Comparison of ENCODE assay signal across 16 cellular contexts in the genomic region with DNA sequence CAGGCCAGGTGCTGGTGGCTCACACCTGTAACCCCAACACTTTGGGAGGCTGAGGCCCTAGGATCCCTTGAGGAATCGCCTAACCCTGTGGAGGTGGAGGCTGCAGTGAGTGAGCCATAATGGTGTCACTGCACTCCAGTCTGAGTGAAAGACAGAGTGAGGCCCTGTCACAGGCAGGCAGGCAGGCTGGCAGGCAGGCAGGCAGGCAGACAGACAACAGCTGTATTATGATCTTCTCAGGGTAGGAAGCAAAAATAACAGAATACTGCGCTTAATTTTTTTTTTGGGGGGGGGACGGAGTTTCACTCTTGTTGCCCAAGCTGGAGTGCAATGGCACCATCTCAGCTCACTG.
DNase-seq lines count a peak whose midpoint lies in the region; TF ChIP-seq lines count a peak whose summit lies in the region.
"Had no signal": no experiment of that assay in that cellular context is flagged by ENCODE, and none has a peak within 500 bp of the region (broad histone marks: within the 10 kb centered on the region; RNA-seq: fewer than 3 reads in every experiment).

No MANE protein-coding gene starts in this region.

- H2BK12ac ChIP-seq in trophoblast cell (ENCODE audit: low read length), result no peak overlapping the region

- no peak overlapping the region for H3K4me2 ChIP-seq in trophoblast cell (ENCODE audit: low read length)

- H3K27me3 Mint-ChIP-seq in endothelial cell (ENCODE audit: unreplicated experiment), result peaks cover 40% of the 10 kb centered on the region
- H3K27me3 Mint-ChIP-seq: CD4-positive, alpha-beta memory T cell had no signal

- peak overlapping the region; percentile 79 for H3K4me3 Mint-ChIP-seq in endothelial cell (ENCODE audit: unreplicated experiment)
- H3K4me3 Mint-ChIP-seq: CD4-positive, alpha-beta memory T cell had no signal

- H4K8ac ChIP-seq in trophoblast cell (ENCODE audit: low read depth, low read length), result no peak overlapping the region

- no peaks in the 10 kb centered on the region for H3K79me2 ChIP-seq in trophoblast cell (ENCODE audit: control insufficient read depth, insufficient read depth, low read length, poor library complexity)

- no peaks in the 10 kb centered on the region for H3K27me3 ChIP-seq in trophoblast cell (ENCODE audit: insufficient read depth, low read length)

- H3K18ac ChIP-seq in trophoblast cell (ENCODE audit: low read length), result no peak overlapping the region

- no peak overlapping the region for H2AFZ ChIP-seq in trophoblast cell (ENCODE audit: insufficient read depth, low read length, poor library complexity)
- H2AFZ ChIP-seq: GM23248 had no signal

- no peak overlapping the region for H2AK5ac ChIP-seq in trophoblast cell (ENCODE audit: low read length)

- peaks cover 32% of the 10 kb centered on the region for H3K36me3 Mint-ChIP-seq in endothelial cell (ENCODE audit: low read depth, unreplicated experiment)

- H3K36me3 ChIP-seq in trophoblast cell (ENCODE audit: control insufficient read depth in 1 of 2, insufficient read depth in 2 of 2, low read length in 2 of 2), result no peaks in the 10 kb centered on the region

- H2BK5ac ChIP-seq in trophoblast cell (ENCODE audit: low read depth, low read length, poor library complexity), result no peak overlapping the region

- H3K4me3 ChIP-seq in trophoblast cell (ENCODE audit: low read depth, low read length), result peak overlapping the region; percentile 54
- H3K4me3 ChIP-seq: GM23248 had no signal

- no peaks in the 10 kb centered on the region for H3K4me1 ChIP-seq in trophoblast cell (ENCODE audit: control insufficient read depth in 1 of 2, insufficient read depth in 2 of 2, low read length in 2 of 2)

- H3K27ac ChIP-seq in trophoblast cell (ENCODE audit: low read depth, low read length), result no peak overlapping the region
- H3K27ac ChIP-seq: GM23248 had no signal

- H4K12ac ChIP-seq in trophoblast cell (ENCODE audit: low read depth, low read length), result no peak overlapping the region

- no CpG with 5 or more reads among the region's 3 CpGs for WGBS in trophoblast cell (ENCODE audit: extremely low coverage, insufficient coverage, insufficient read length)

- H3K14ac ChIP-seq in trophoblast cell (ENCODE audit: low read length), result no peak overlapping the region

- H3K4me1 Mint-ChIP-seq in endothelial cell (ENCODE audit: unreplicated experiment), result no peaks in the 10 kb centered on the region

- peak overlapping the region; percentile 52 for H3K27ac Mint-ChIP-seq in endothelial cell (ENCODE audit: unreplicated experiment)
- H3K27ac Mint-ChIP-seq: CD4-positive, alpha-beta memory T cell had no signal

- peaks cover 63% of the 10 kb centered on the region for H3K9me3 Mint-ChIP-seq in endothelial cell (ENCODE audit: unreplicated experiment)

- DNase-seq in endothelial cell (ENCODE audit: low spot score) (no peak), trophoblast cell (no peak), ureter (ENCODE audit: low spot score) (peak; percentile 34), NCI-H510A treated with DMSO at 0.1 percent for 48 hours (lab: John Stamatoyannopoulos, UW) (no peak), NCI-H2081 (lab: John Stamatoyannopoulos, UW) (no peak)
- DNase-seq in stimulated activated CD8-positive, alpha-beta memory T cell treated with anti-CD3 and anti-CD28 coated beads, Interleukin-4, amount 100 ng/mL, for 48 hours, result no peak
- DNase-seq: C1 segment of cervical spinal cord; Calu3; CD4-positive, alpha-beta memory T cell; COR-L47; DMS53; DMS79 treated with DMSO at 0.1 percent for 48 hours; GF-D8; GM23248; H7; HCEC 1CT had no signal

- H3K9me3 ChIP-seq in trophoblast cell (ENCODE audit: insufficient read depth, low read depth, low read length), result peaks cover 60% of the 10 kb centered on the region

- TF ChIP-seq CTCF in endothelial cell (IDR thresholded peaks at IDR 0.05; ENCODE audit: unreplicated experiment), result no peak

- H2BK120ac ChIP-seq in trophoblast cell (ENCODE audit: insufficient read depth, low read length, poor library complexity), result no peak overlapping the region

- no peak overlapping the region for H4K91ac ChIP-seq in trophoblast cell (ENCODE audit: low read depth, low read length)

- no peak overlapping the region for H3K23ac ChIP-seq in trophoblast cell (ENCODE audit: low read length)

- H3K4ac ChIP-seq in trophoblast cell (ENCODE audit: low read depth, low read length), result no peak overlapping the region

- no peak overlapping the region for H3K9ac ChIP-seq in trophoblast cell (ENCODE audit: low read length)
- H3K9ac ChIP-seq: GM23248 had no signal

- H3K79me1 ChIP-seq in trophoblast cell (ENCODE audit: low read length), result no peaks in the 10 kb centered on the region
